Comparison of ENCODE assay signal across 24 cellular contexts in genomic region chr12:3092770-3093169, GRCh38.
"Had no signal": no experiment of that assay in that cellular context is flagged by ENCODE, and none has a peak within 500 bp of the region (broad histone marks: within the 10 kb centered on the region; RNA-seq: fewer than 3 reads in every experiment).

No MANE protein-coding gene starts in this region.

- H3K27ac Mint-ChIP-seq: activated B cell treated with CpG ODN at 0.5 μM for 24 hours; activated CD4-positive, alpha-beta T cell treated with anti-CD3 and anti-CD28 coated beads for 36 hours; activated naive CD8-positive, alpha-beta T cell treated with anti-CD3 and anti-CD28 coated beads for 36 hours; activated T-cell treated with anti-CD3 and anti-CD28 coated beads, Interleukin-2, amount 50 U/mL, for 24 hours; activated T-helper 17 cell treated with anti-CD3 and anti-CD28 coated beads, Interleukin-2, amount 50 U/mL, for 72 hours; endodermal cell; stimulated activated naive CD8-positive, alpha-beta T cell treated with anti-CD3 and anti-CD28 coated beads, Interleukin-15, Interleukin-2, amounts not matched to agents 100 ng/mL and 50 ng/mL, for 24 hours; T-helper 17 cell had no signal

- H3K4me1 Mint-ChIP-seq: activated T-helper 17 cell treated with anti-CD3 and anti-CD28 coated beads, Interleukin-2, amount 50 U/mL, for 72 hours; T-helper 17 cell had no signal

- H3K27me3 ChIP-seq: esophagus squamous epithelium, gastroesophageal sphincter had no signal

- ATAC-seq: activated CD4-positive, alpha-beta T cell treated with anti-CD3 and anti-CD28 coated beads for 36 hours; activated T-helper 17 cell treated with anti-CD3 and anti-CD28 coated beads, Interleukin-2, amount 50 U/mL, for 72 hours; gastroesophageal sphincter; T-helper 17 cell had no signal

- H3K4me3 Mint-ChIP-seq: activated B cell treated with CpG ODN at 0.5 μM for 24 hours; activated CD4-positive, alpha-beta T cell treated with anti-CD3 and anti-CD28 coated beads for 36 hours; activated naive CD8-positive, alpha-beta T cell treated with anti-CD3 and anti-CD28 coated beads for 36 hours; activated T-cell treated with anti-CD3 and anti-CD28 coated beads, Interleukin-2, amount 50 U/mL, for 24 hours; activated T-helper 17 cell treated with anti-CD3 and anti-CD28 coated beads, Interleukin-2, amount 50 U/mL, for 72 hours; endodermal cell; nephron progenitor cell; stimulated activated naive CD8-positive, alpha-beta T cell treated with anti-CD3 and anti-CD28 coated beads, Interleukin-15, Interleukin-2, amounts not matched to agents 100 ng/mL and 50 ng/mL, for 24 hours; T-helper 17 cell had no signal

- H3K36me3 ChIP-seq: prostate gland had no signal

- DNase-seq: activated B cell treated with CpG ODN at 0.5 μM for 24 hours; activated CD4-positive, alpha-beta T cell treated with anti-CD3 and anti-CD28 coated beads for 36 hours; activated CD4-positive, alpha-beta T cell treated with anti-CD3 and anti-CD28 coated beads, Interleukin-2, amount 50 U/mL, for 4 hours; activated CD8-positive, alpha-beta memory T cell treated with anti-CD3 and anti-CD28 coated beads for 24 hours; activated CD8-positive, alpha-beta memory T cell treated with anti-CD3 and anti-CD28 coated beads, Interleukin-2, amount 50 U/mL, for 4 hours; activated naive CD4-positive, alpha-beta T cell treated with Interleukin-2 at 50 U/mL for 16 hours; activated naive CD8-positive, alpha-beta T cell treated with anti-CD3 and anti-CD28 coated beads for 36 hours; activated T-cell treated with anti-CD3 and anti-CD28 coated beads, Interleukin-2, amount 50 U/mL, for 24 hours; cerebellar nuclear complex; cortex of kidney; endodermal cell; esophagus squamous epithelium; nephron progenitor cell; occipital lobe; stimulated activated CD4-positive, alpha-beta T cell treated with anti-CD3 and anti-CD28 coated beads, Interleukin-12 subunit alpha, Interleukin-12 subunit beta, amount 100 ng/mL, for 4 hours; stimulated activated CD4-positive, alpha-beta T cell treated with anti-CD3 and anti-CD28 coated beads, Interleukin-4, amount 100 ng/mL, for 4 hours; SW 1271; T-helper 17 cell; trophoblast cell had no signal

- H3K27ac ChIP-seq: esophagus squamous epithelium, gastroesophageal sphincter, prostate gland, SK-N-MC had no signal

- H3K27me3 Mint-ChIP-seq: activated CD4-positive, alpha-beta T cell treated with anti-CD3 and anti-CD28 coated beads for 36 hours; activated T-cell treated with anti-CD3 and anti-CD28 coated beads, Interleukin-2, amount 50 U/mL, for 24 hours; activated T-helper 17 cell treated with anti-CD3 and anti-CD28 coated beads, Interleukin-2, amount 50 U/mL, for 72 hours; stimulated activated naive CD8-positive, alpha-beta T cell treated with anti-CD3 and anti-CD28 coated beads, Interleukin-15, Interleukin-2, amounts not matched to agents 100 ng/mL and 50 ng/mL, for 24 hours; T-helper 17 cell had no signal

- H3K4me3 ChIP-seq: esophagus squamous epithelium, gastroesophageal sphincter, prostate gland, SK-N-MC had no signal

- H3K9me3 Mint-ChIP-seq: stimulated activated naive CD8-positive, alpha-beta T cell treated with anti-CD3 and anti-CD28 coated beads, Interleukin-15, Interleukin-2, amounts not matched to agents 100 ng/mL and 50 ng/mL, for 24 hours had no signal

- H3K9me3 ChIP-seq: esophagus squamous epithelium, gastroesophageal sphincter, prostate gland had no signal
